ENCODE assay signal across 21 cellular contexts in the genomic region with DNA sequence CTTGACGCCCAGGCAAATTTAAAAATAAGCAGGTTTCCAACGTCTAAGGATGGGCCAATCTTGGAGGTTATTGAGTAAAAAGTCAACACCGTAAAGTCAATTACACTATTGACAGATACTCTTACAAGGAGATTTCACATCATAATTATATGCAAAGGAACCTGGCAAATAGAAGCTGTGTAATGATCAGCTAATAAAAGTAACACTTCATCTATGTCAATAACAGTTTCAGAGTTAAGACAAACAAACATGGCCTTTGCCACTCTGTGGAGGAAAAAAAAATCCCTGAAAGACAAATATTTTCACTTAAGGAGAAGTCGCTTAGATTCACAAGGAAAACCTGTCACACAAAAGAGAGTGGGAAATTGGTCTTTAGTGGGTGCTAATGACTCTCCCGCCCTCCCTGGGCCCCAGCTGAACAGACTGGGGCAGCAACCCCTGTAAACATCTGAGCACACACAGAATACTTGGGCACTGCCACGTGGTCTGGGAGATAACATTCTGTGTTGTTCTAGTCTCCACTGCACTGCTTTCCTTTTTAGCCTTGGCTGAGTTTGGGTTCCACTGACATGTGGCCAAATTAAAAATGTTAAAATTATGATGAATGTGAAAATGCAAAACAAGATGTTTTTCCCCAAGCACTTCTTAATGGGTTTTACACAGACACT.
DNase-seq lines count a peak whose midpoint lies in the region; ATAC-seq and TF ChIP-seq lines count a peak whose summit lies in the region.
"Had no signal": no experiment of that assay in that cellular context is flagged by ENCODE, and none has a peak within 500 bp of the region (broad histone marks: within the 10 kb centered on the region; RNA-seq: fewer than 3 reads in every experiment).

No MANE protein-coding gene starts in this region.

- no peak overlapping the region for H3K4me3 ChIP-seq in heart left ventricle
- H3K4me3 ChIP-seq in left lung, result no peak overlapping the region
- H3K4me3 ChIP-seq in tibial artery, result no peak overlapping the region
- H3K4me3 ChIP-seq: BLaER1 treated with 17β-estradiol and CSF1 and Interleukin-3, amounts not matched to agents 10 nM and 100 nM; dorsolateral prefrontal cortex; GM12878; spleen had no signal

- peaks cover 0 to 43% (median 27%) of the 10 kb centered on the region in 12 donors for H3K4me1 ChIP-seq in heart left ventricle
- peaks cover 0 to 3% of the 10 kb centered on the region in 2 donors for H3K4me1 ChIP-seq in left lung
- H3K4me1 ChIP-seq in tibial artery, result peaks cover 0 to 57% (median 31%) of the 10 kb centered on the region in 4 donors

- DNase-seq in heart left ventricle (no peak), left cardiac atrium (no peak), NCI-H748 (lab: John Stamatoyannopoulos, UW; ENCODE audit: unreplicated experiment) (peak; percentile 79), left lung (peak in 1 of 2 donors; percentile 31), tibial artery (no peak), NCI-H345 treated with DMSO at 0.1 percent for 48 hours (lab: John Stamatoyannopoulos, UW; ENCODE audit: unreplicated experiment) (no peak), NCI-H2107 treated with DMSO at 0.1 percent for 48 hours (lab: John Stamatoyannopoulos, UW; ENCODE audit: unreplicated experiment) (no peak)
- DNase-seq: activated CD4-positive, alpha-beta T cell treated with anti-CD3 and anti-CD28 coated beads, Interleukin-2, amount 10 ng/mL, durations not matched to agents 7 days and 5 days; activated naive CD8-positive, alpha-beta T cell treated with anti-CD3 and anti-CD28 coated beads, Interleukin-2, amount 50 U/mL, for 24 hours; activated T-cell treated with anti-CD3 and anti-CD28 coated beads, Interleukin-2, amount 50 U/mL, for 24 hours; dorsolateral prefrontal cortex; NCI-H1092; NCI-H2081; NCI-H446 treated with DMSO at 0.1 percent for 48 hours; SIG-M5; spleen; T-helper 9 cell had no signal

- no peaks in the 10 kb centered on the region for H3K27me3 ChIP-seq in heart left ventricle
- H3K27me3 ChIP-seq in left lung, result no peaks in the 10 kb centered on the region
- no peaks in the 10 kb centered on the region for H3K27me3 ChIP-seq in tibial artery
- H3K27me3 ChIP-seq: BLaER1 treated with 17β-estradiol and CSF1 and Interleukin-3, amounts not matched to agents 10 nM and 100 nM; dorsolateral prefrontal cortex; spleen had no signal

- no peak for TF ChIP-seq CTCF in heart left ventricle (IDR thresholded peaks at IDR 0.05)
- no peak for TF ChIP-seq CTCF in left lung (IDR thresholded peaks at IDR 0.05)
- no peak for TF ChIP-seq CTCF in tibial artery (IDR thresholded peaks at IDR 0.05)

- no peak for TF ChIP-seq POLR2A in heart left ventricle (IDR thresholded peaks at IDR 0.05)

- H3K36me3 ChIP-seq in heart left ventricle (peaks cover 0 to 34% (median 5%) of the 10 kb centered on the region in 9 donors), left lung (peaks cover 0 to 18% of the 10 kb centered on the region in 2 donors), tibial artery (peaks cover 8 to 21% (median 14%) of the 10 kb centered on the region in 3 donors)

- H3K27ac ChIP-seq in heart left ventricle, result no peak overlapping the region
- no peak overlapping the region for H3K27ac ChIP-seq in left lung
- H3K27ac ChIP-seq in tibial artery, result peak overlapping the region; percentile 3 to 12
- H3K27ac ChIP-seq: BLaER1 treated with 17β-estradiol and CSF1 and Interleukin-3, amounts not matched to agents 10 nM and 100 nM; HL-60 had no signal

- WGBS in heart left ventricle, 4 donors, result 80 to 81% (median 81%) methylated on average over 6 of the region's 6 CpGs

- intact Hi-C loops in heart left ventricle (cut with DNase I), result loop anchor here in 8 of 10 donors (5.0 to 10.0 kb wide), 11 partner anchors 126 to 739 kb away; partner anchors contain the start of gene FOXN3 (in 5 of the 8)
- intact Hi-C loops in left cardiac atrium (cut with DNase I), result loop anchor here in 1 of 2 donors (10.0 kb wide), 1 partner anchor 131 kb away; no protein-coding TSS in a partner anchor
- intact Hi-C loops in left lung (cut with DNase I), result no loop called here
- intact Hi-C loops in tibial artery (cut with DNase I; ENCODE audit: low total_unique reads), result no loop called here

- H3K9me3 ChIP-seq in heart left ventricle (peaks cover 0 to 27% (median 11%) of the 10 kb centered on the region in 12 donors), left lung (peaks cover 0 to 14% of the 10 kb centered on the region in 2 donors), tibial artery (no peaks in the 10 kb centered on the region)

- ATAC-seq in heart left ventricle, result peak; percentile 58 to 82 (median 68)
- ATAC-seq in left cardiac atrium, result no peak
- ATAC-seq in left lung, result peak; percentile 76
- no peak for ATAC-seq in HG03565 (IDR thresholded peaks at IDR 0.05; ENCODE audit: unreplicated experiment)
- ATAC-seq: activated naive CD8-positive, alpha-beta T cell treated with anti-CD3 and anti-CD28 coated beads, Interleukin-2, amount 50 U/mL, for 24 hours had no signal

Comparison
In these comparisons a context has a peak if more than half of its experiments do, and no peak if none do; other contexts are left out.
1. ATAC-seq: peak in heart left ventricle (4 of 4) and left lung (single experiment); none in left cardiac atrium (0 of 2) and HG03565 (single experiment).
2. H3K27ac ChIP-seq: peak in tibial artery (2 of 2); none in heart left ventricle (0 of 12) and left lung (0 of 2).
3. intact Hi-C loops: an anchor here in heart left ventricle (5.0 to 10.0 kb wide); none called in left lung and tibial artery.